ENCODE assay signal across 1 cellular context in the genomic region with DNA sequence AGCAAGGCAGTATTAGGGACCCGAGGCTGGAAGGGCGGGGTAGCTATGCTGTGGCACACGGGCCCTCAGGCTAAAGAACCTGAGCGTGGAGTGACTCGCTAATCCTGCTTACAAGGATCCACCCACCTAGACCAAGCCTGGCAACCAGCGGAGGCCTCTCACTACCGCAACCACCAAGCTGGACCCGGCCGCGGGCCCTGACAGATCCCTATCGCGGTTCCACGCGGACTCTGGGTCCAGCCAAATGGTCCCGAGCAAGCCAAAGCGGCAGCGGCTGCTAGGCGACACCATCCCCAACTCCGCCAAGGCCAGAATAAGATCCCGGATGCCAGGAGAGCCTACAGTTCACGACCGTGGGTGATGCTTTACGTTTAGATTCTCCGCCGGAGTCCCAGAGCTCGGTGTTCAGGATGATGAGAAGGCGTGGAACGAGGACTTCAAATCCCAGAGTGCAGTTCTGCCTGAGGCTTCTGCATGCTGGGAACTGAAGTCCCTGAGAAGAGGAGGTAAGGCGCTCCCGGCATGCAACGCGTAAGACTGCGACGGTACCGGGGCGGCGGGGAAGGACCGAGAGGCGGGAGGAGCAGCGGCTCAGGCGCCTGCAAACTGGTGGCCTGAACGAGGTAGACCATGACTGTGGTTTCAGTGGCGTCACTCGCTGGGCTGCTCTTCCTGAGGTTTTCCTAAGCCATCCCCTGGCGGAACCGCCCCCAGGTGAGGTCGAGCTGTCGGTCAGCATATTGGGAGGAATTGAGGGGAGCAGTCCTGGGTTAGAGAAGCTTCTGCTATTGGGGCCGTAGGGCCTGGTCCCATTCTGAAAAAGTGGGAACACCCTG.
A peak's percentile ranks its signal among the peaks of the same experiment; 100 is the strongest.
TF ChIP-seq lines count a peak whose summit lies in the region.

A gene with protein sequence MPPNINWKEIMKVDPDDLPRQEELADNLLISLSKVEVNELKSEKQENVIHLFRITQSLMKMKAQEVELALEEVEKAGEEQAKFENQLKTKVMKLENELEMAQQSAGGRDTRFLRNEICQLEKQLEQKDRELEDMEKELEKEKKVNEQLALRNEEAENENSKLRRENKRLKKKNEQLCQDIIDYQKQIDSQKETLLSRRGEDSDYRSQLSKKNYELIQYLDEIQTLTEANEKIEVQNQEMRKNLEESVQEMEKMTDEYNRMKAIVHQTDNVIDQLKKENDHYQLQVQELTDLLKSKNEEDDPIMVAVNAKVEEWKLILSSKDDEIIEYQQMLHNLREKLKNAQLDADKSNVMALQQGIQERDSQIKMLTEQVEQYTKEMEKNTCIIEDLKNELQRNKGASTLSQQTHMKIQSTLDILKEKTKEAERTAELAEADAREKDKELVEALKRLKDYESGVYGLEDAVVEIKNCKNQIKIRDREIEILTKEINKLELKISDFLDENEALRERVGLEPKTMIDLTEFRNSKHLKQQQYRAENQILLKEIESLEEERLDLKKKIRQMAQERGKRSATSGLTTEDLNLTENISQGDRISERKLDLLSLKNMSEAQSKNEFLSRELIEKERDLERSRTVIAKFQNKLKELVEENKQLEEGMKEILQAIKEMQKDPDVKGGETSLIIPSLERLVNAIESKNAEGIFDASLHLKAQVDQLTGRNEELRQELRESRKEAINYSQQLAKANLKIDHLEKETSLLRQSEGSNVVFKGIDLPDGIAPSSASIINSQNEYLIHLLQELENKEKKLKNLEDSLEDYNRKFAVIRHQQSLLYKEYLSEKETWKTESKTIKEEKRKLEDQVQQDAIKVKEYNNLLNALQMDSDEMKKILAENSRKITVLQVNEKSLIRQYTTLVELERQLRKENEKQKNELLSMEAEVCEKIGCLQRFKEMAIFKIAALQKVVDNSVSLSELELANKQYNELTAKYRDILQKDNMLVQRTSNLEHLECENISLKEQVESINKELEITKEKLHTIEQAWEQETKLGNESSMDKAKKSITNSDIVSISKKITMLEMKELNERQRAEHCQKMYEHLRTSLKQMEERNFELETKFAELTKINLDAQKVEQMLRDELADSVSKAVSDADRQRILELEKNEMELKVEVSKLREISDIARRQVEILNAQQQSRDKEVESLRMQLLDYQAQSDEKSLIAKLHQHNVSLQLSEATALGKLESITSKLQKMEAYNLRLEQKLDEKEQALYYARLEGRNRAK (N-terminal part only) (minus strand): TSS at position 315 of the 836 bp plus-strand sequence. CDS start 781 bp downstream, outside the sequence.
A gene (plus strand): TSS at position 534 of the 836 bp plus-strand sequence. CDS start 6,009 bp downstream, outside the sequence.

TF ChIP-seq in K562, 482 proteins besides CTCF, POLR2A, EP300 and RAD21 (continued from another document and continues in another):
- TF ChIP-seq, protein P1, sequence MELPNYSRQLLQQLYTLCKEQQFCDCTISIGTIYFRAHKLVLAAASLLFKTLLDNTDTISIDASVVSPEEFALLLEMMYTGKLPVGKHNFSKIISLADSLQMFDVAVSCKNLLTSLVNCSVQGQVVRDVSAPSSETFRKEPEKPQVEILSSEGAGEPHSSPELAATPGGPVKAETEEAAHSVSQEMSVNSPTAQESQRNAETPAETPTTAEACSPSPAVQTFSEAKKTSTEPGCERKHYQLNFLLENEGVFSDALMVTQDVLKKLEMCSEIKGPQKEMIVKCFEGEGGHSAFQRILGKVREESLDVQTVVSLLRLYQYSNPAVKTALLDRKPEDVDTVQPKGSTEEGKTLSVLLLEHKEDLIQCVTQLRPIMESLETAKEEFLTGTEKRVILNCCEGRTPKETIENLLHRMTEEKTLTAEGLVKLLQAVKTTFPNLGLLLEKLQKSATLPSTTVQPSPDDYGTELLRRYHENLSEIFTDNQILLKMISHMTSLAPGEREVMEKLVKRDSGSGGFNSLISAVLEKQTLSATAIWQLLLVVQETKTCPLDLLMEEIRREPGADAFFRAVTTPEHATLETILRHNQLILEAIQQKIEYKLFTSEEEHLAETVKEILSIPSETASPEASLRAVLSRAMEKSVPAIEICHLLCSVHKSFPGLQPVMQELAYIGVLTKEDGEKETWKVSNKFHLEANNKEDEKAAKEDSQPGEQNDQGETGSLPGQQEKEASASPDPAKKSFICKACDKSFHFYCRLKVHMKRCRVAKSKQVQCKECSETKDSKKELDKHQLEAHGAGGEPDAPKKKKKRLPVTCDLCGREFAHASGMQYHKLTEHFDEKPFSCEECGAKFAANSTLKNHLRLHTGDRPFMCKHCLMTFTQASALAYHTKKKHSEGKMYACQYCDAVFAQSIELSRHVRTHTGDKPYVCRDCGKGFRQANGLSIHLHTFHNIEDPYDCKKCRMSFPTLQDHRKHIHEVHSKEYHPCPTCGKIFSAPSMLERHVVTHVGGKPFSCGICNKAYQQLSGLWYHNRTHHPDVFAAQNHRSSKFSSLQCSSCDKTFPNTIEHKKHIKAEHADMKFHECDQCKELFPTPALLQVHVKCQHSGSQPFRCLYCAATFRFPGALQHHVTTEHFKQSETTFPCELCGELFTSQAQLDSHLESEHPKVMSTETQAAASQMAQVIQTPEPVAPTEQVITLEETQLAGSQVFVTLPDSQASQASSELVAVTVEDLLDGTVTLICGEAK (IDR thresholded peaks at IDR 0.05) = peak; percentile 59
- TF ChIP-seq, protein P1 (CRISPR knock-in tag; IDR thresholded peaks at IDR 0.05) = no peak
- TF ChIP-seq POLR2G (IDR thresholded peaks at IDR 0.05; ENCODE audit: low read depth, low read length) (peak; percentile 83), CREB1 (IDR thresholded peaks at IDR 0.05) (peak; percentile 66), CREB1 (CRISPR knock-in tag; IDR thresholded peaks at IDR 0.05) (peak; percentile 68; the same call in 1 of the 2 replicates), TSC22D4 (tag; IDR thresholded peaks at IDR 0.05) (no peak), SIN3A (IDR thresholded peaks at IDR 0.05; ENCODE audit: borderline replicate concordance in 2 of 2, control insufficient read depth in 1 of 2, low read depth in 2 of 2, low read length in 2 of 2) (peak; percentile 35 to 54; a peak in 1 of 4 replicates), HCFC1 (IDR thresholded peaks at IDR 0.05; ENCODE audit: low read depth, low read length) (peak; percentile 100), LCOR (CRISPR knock-in tag; IDR thresholded peaks at IDR 0.05) (peak; percentile 88), BCL6 (CRISPR knock-in tag; IDR thresholded peaks at IDR 0.05) (0 out of 2 replicates have a peak, but pooled peaks have one; percentile 14), L3MBTL2 (IDR thresholded peaks at IDR 0.05) (peak; percentile 72), RBBP5 (IDR thresholded peaks at IDR 0.05; ENCODE audit: borderline replicate concordance, insufficient read depth, low read length, poor library complexity, severe bottlenecking) (peak; percentile 79), SREBF1 (IDR thresholded peaks at IDR 0.05; ENCODE audit: borderline replicate concordance, low read depth, low read length) (peak; percentile 47; the same call in 1 of the 2 replicates), SAP30 (IDR thresholded peaks at IDR 0.05; ENCODE audit: borderline replicate concordance, insufficient read depth, low read depth, low read length, poor library complexity, severe bottlenecking) (peak; percentile 50), GABPA (tag; conservative IDR thresholded peaks at IDR 0.05; ENCODE audit: low read depth) (peak; percentile 72), MBD2 (IDR thresholded peaks at IDR 0.05; ENCODE audit: borderline replicate concordance, low read depth) (peak; percentile 95), NR4A1 (CRISPR knock-in tag; IDR thresholded peaks at IDR 0.05) (no peak), NR4A1 (tag; IDR thresholded peaks at IDR 0.05) (peak; percentile 56; the same call in 1 of the 2 replicates), CHD2 (IDR thresholded peaks at IDR 0.05; ENCODE audit: low read depth, low read length) (peak; percentile 52; the same call in 1 of the 2 replicates), MEF2A (IDR thresholded peaks at IDR 0.05; ENCODE audit: control insufficient read depth, low read depth, low read length) (no peak), HNRNPL (IDR thresholded peaks at IDR 0.05; ENCODE audit: low read depth, low read length) (no peak), STAT5A (IDR thresholded peaks at IDR 0.05; ENCODE audit: borderline replicate concordance, low read length) (no peak; the same call in 1 of the 2 replicates), DMBX1 (CRISPR knock-in tag; IDR thresholded peaks at IDR 0.05; ENCODE audit: borderline replicate concordance) (peak; percentile 71; the same call in 1 of the 2 replicates)
- TF ChIP-seq, protein P2, sequence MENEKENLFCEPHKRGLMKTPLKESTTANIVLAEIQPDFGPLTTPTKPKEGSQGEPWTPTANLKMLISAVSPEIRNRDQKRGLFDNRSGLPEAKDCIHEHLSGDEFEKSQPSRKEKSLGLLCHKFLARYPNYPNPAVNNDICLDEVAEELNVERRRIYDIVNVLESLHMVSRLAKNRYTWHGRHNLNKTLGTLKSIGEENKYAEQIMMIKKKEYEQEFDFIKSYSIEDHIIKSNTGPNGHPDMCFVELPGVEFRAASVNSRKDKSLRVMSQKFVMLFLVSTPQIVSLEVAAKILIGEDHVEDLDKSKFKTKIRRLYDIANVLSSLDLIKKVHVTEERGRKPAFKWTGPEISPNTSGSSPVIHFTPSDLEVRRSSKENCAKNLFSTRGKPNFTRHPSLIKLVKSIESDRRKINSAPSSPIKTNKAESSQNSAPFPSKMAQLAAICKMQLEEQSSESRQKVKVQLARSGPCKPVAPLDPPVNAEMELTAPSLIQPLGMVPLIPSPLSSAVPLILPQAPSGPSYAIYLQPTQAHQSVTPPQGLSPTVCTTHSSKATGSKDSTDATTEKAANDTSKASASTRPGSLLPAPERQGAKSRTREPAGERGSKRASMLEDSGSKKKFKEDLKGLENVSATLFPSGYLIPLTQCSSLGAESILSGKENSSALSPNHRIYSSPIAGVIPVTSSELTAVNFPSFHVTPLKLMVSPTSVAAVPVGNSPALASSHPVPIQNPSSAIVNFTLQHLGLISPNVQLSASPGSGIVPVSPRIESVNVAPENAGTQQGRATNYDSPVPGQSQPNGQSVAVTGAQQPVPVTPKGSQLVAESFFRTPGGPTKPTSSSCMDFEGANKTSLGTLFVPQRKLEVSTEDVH (IDR thresholded peaks at IDR 0.05; ENCODE audit: low read depth, partially characterized antibody) = peak; percentile 61
- TF ChIP-seq, protein P3, sequence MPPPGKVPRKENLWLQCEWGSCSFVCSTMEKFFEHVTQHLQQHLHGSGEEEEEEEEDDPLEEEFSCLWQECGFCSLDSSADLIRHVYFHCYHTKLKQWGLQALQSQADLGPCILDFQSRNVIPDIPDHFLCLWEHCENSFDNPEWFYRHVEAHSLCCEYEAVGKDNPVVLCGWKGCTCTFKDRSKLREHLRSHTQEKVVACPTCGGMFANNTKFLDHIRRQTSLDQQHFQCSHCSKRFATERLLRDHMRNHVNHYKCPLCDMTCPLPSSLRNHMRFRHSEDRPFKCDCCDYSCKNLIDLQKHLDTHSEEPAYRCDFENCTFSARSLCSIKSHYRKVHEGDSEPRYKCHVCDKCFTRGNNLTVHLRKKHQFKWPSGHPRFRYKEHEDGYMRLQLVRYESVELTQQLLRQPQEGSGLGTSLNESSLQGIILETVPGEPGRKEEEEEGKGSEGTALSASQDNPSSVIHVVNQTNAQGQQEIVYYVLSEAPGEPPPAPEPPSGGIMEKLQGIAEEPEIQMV (tag; conservative IDR thresholded peaks at IDR 0.05; ENCODE audit: low read depth) = no peak
- TF ChIP-seq, protein P4, sequence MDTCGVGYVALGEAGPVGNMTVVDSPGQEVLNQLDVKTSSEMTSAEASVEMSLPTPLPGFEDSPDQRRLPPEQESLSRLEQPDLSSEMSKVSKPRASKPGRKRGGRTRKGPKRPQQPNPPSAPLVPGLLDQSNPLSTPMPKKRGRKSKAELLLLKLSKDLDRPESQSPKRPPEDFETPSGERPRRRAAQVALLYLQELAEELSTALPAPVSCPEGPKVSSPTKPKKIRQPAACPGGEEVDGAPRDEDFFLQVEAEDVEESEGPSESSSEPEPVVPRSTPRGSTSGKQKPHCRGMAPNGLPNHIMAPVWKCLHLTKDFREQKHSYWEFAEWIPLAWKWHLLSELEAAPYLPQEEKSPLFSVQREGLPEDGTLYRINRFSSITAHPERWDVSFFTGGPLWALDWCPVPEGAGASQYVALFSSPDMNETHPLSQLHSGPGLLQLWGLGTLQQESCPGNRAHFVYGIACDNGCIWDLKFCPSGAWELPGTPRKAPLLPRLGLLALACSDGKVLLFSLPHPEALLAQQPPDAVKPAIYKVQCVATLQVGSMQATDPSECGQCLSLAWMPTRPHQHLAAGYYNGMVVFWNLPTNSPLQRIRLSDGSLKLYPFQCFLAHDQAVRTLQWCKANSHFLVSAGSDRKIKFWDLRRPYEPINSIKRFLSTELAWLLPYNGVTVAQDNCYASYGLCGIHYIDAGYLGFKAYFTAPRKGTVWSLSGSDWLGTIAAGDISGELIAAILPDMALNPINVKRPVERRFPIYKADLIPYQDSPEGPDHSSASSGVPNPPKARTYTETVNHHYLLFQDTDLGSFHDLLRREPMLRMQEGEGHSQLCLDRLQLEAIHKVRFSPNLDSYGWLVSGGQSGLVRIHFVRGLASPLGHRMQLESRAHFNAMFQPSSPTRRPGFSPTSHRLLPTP (IDR thresholded peaks at IDR 0.05; ENCODE audit: borderline replicate concordance, extremely low read depth, insufficient read length) = no peak
- TF ChIP-seq, protein P5, sequence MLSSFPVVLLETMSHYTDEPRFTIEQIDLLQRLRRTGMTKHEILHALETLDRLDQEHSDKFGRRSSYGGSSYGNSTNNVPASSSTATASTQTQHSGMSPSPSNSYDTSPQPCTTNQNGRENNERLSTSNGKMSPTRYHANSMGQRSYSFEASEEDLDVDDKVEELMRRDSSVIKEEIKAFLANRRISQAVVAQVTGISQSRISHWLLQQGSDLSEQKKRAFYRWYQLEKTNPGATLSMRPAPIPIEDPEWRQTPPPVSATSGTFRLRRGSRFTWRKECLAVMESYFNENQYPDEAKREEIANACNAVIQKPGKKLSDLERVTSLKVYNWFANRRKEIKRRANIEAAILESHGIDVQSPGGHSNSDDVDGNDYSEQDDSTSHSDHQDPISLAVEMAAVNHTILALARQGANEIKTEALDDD (IDR thresholded peaks at IDR 0.05) = no peak
